In the genomic region with DNA sequence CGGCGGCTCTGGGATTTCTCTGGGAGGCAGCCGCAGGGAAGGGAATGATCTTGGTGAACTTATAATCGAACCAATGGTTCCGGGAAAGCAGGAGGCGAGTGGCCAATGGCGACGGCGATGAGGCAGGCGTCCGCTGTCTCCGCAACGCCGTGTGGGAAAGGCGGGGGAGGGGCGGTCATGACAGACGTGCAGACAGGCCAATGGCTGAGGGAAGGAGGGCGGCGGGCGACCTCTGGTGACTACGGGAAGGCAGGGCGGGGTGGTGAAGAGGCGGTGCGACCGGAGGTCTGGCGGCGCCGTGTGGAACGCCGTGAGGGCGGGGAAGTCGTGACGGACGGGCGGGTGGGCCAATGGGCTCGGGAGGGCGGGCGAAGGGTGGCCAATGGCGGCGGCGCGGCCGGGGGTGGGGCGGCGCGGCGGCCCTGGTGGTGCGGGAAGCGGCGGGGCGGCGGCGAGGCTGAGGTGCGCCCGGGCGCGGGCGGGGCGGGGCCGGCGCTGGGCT, we compare ENCODE assay signal across 8 cellular contexts. TPM values are rescaled to one million over a fixed set of nuclear protein-coding genes. Genes with fewer than 3 reads are reported as not detected.
DNase-seq lines count a peak whose midpoint lies in the region; ATAC-seq, FAIRE-seq and TF ChIP-seq lines count a peak whose summit lies in the region.

A gene with protein sequence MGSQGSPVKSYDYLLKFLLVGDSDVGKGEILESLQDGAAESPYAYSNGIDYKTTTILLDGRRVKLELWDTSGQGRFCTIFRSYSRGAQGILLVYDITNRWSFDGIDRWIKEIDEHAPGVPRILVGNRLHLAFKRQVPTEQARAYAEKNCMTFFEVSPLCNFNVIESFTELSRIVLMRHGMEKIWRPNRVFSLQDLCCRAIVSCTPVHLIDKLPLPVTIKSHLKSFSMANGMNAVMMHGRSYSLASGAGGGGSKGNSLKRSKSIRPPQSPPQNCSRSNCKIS (plus strand): TSS at position 409 of the 502 bp plus-strand sequence. CDS start 226 bp downstream, outside the sequence.

- H3K9me3 Mint-ChIP-seq in activated T-helper 2 cell treated with anti-CD3 and anti-CD28 coated beads, Interferon-gamma antibody, Interleukin-2, Interleukin-4, amounts not matched to agents 10 μg/mL and 5 μg/mL and 100 μg/mL, durations not matched to agents 14 hours and 24 hours and 36 hours: no peaks in the 10 kb centered on the region
- H3K9me3 Mint-ChIP-seq in natural killer cell: no peaks in the 10 kb centered on the region

- TF ChIP-seq CTCF in RWPE1 (conservative IDR thresholded peaks at IDR 0.05; ENCODE audit: low read depth) (no peak), fibroblast of mammary gland (conservative IDR thresholded peaks at IDR 0.05; ENCODE audit: control insufficient read depth, insufficient read depth, low read depth, low read length) (no peak), natural killer cell (IDR thresholded peaks at IDR 0.05) (no peak)

- peak; percentile 52 for TF ChIP-seq POLR2A in H54 (IDR thresholded peaks at IDR 0.05; ENCODE audit: low read depth, low read length)

- peak within 1 kb of the TSS; percentile 97 for H3K4me3 Mint-ChIP-seq in activated T-helper 2 cell treated with anti-CD3 and anti-CD28 coated beads, Interferon-gamma antibody, Interleukin-2, Interleukin-4, amounts not matched to agents 10 μg/mL and 5 μg/mL and 100 μg/mL, durations not matched to agents 14 hours and 24 hours and 36 hours (ENCODE audit: low read depth)
- peak within 1 kb of the TSS; percentile 99 for H3K4me3 Mint-ChIP-seq in natural killer cell

- H3K4me1 Mint-ChIP-seq in activated T-helper 2 cell treated with anti-CD3 and anti-CD28 coated beads, Interferon-gamma antibody, Interleukin-2, Interleukin-4, amounts not matched to agents 10 μg/mL and 5 μg/mL and 100 μg/mL, durations not matched to agents 14 hours and 24 hours and 36 hours (ENCODE audit: low read depth): peaks cover 16% of the 10 kb centered on the region
- peaks cover 17 to 52% of the 10 kb centered on the region in 2 donors for H3K4me1 Mint-ChIP-seq in natural killer cell

- no peaks in the 10 kb centered on the region for H3K27me3 Mint-ChIP-seq in activated T-helper 2 cell treated with anti-CD3 and anti-CD28 coated beads, Interferon-gamma antibody, Interleukin-2, Interleukin-4, amounts not matched to agents 10 μg/mL and 5 μg/mL and 100 μg/mL, durations not matched to agents 14 hours and 24 hours and 36 hours (ENCODE audit: low read depth)
- no peaks in the 10 kb centered on the region for H3K27me3 Mint-ChIP-seq in natural killer cell (ENCODE audit: low read depth in 2 of 2)

- ATAC-seq in natural killer cell: peak; percentile 80 to 92 (median 83)

- CTCF ChIA-PET in RWPE1 (lab: Yijun Ruan, JAX): no interaction called here

- H3K27ac Mint-ChIP-seq in activated T-helper 2 cell treated with anti-CD3 and anti-CD28 coated beads, Interferon-gamma antibody, Interleukin-2, Interleukin-4, amounts not matched to agents 10 μg/mL and 5 μg/mL and 100 μg/mL, durations not matched to agents 14 hours and 24 hours and 36 hours: peak within 1 kb of the TSS; percentile 98
- peak within 1 kb of the TSS; percentile 98 to 99 for H3K27ac Mint-ChIP-seq in natural killer cell

- intact Hi-C loops in activated T-helper 2 cell treated with anti-CD3 and anti-CD28 coated beads, Interferon-gamma antibody, Interleukin-2, Interleukin-4, amounts not matched to agents 10 μg/mL and 5 μg/mL and 100 μg/mL, durations not matched to agents 14 hours and 24 hours and 36 hours (cut with micrococcal nuclease): loop anchor here (1.0 to 5.0 kb wide), 3 partner anchors 47 to 93 kb away; a partner anchor contains a TSS
- intact Hi-C loops in natural killer cell (cut with micrococcal nuclease): loop anchor here (1.0 kb wide), 4 partner anchors 19 to 164 kb away; a partner anchor contains a TSS

- no peak for FAIRE-seq in H54 (lab: Jason Lieb, UNC)

- peaks cover 9% of the 10 kb centered on the region for H3K36me3 Mint-ChIP-seq in activated T-helper 2 cell treated with anti-CD3 and anti-CD28 coated beads, Interferon-gamma antibody, Interleukin-2, Interleukin-4, amounts not matched to agents 10 μg/mL and 5 μg/mL and 100 μg/mL, durations not matched to agents 14 hours and 24 hours and 36 hours (ENCODE audit: low read depth)
- H3K36me3 Mint-ChIP-seq in natural killer cell: no peaks in the 10 kb centered on the region

- DNase-seq in ELF-1 (ENCODE audit: low read depth, low spot score) (peak; percentile 97), H54 (ENCODE audit: insufficient read length, low spot score) (peak; percentile 99), LoVo (ENCODE audit: low spot score) (peak; percentile 97), RWPE1 (ENCODE audit: low spot score) (peak; percentile 99), fibroblast of mammary gland (ENCODE audit: low read depth) (peak; percentile 97), natural killer cell (peak; percentile 97)
- DNase-seq in activated T-helper 2 cell treated with anti-CD3 and anti-CD28 coated beads, Interferon-gamma antibody, Interleukin-2, Interleukin-4, amounts not matched to agents 10 μg/mL and 5 μg/mL and 100 μg/mL, durations not matched to agents 14 hours and 24 hours and 36 hours (ENCODE audit: low spot score): peak; percentile 98
- peak; percentile 98 to 100 (median 99) for DNase-seq in stimulated activated naive CD4-positive, alpha-beta T cell (lab: John Stamatoyannopoulos, UW)

- POLR2A ChIA-PET in RWPE1 (lab: Yijun Ruan, JAX; ENCODE audit: low non-redundant PET): no interaction called here

- H3K4me3 ChIP-seq in fibroblast of mammary gland (ENCODE audit: control insufficient read depth, low read depth, low read length): peak within 1 kb of the TSS; percentile 76

- peak within 1 kb of the TSS; percentile 98 for H3K27ac ChIP-seq in RWPE1

RNA-seq across cellular contexts. Expression of the gene that starts here (rescaled TPM):
- total RNA-seq in activated T-helper 2 cell treated with anti-CD3 and anti-CD28 coated beads, Interferon-gamma antibody, Interleukin-2, Interleukin-4, amounts not matched to agents 10 μg/mL and 5 μg/mL and 100 μg/mL, durations not matched to agents 14 hours and 24 hours and 36 hours: 13.4 and 16.2 TPM in 2 replicates
- total RNA-seq in natural killer cell: 10 to 100 TPM; 12.7 to 20.8 (median 20.0) TPM

Comparison
In these comparisons a context has a peak if more than half of its experiments do, and no peak if none do; other contexts are left out.
1. Peak in every context shown above with its lines: DNase-seq, ATAC-seq, H3K4me3 ChIP-seq and H3K27ac ChIP-seq.